Comparison of ENCODE assay signal across 22 cellular contexts in the genomic region with DNA sequence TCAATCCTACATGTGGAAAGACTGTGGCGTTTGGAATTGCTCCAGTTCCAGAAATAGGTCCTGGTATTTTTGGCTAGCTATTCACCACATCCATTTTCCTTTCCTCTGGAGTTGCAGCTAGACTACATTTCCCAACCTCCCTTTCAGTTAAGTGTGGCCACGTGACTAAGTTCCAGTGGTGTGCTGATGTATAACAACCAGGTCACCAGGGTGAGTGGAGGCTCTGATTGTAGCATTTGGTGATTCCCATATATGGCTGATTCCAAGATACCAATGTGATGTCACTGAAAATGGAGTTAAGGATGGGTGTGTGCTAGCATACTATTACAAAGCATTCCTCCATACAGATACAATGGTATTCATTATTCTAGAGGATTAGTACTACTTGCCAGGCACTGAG. TPM values are rescaled to one million over a fixed set of nuclear protein-coding genes. Genes with fewer than 3 reads are reported as not detected.
DNase-seq lines count a peak whose midpoint lies in the region; ATAC-seq, FAIRE-seq and TF ChIP-seq lines count a peak whose summit lies in the region.
"Had no signal": no experiment of that assay in that cellular context is flagged by ENCODE, and none has a peak within 500 bp of the region (broad histone marks: within the 10 kb centered on the region; RNA-seq: fewer than 3 reads in every experiment).

No MANE protein-coding gene starts in this region.

- H3K4ac ChIP-seq in H1 (replicated peaks; ENCODE audit: insufficient read length, low read depth, low read length) = no peak overlapping the region

- H3K4me3 Mint-ChIP-seq in GM23338 = no peak overlapping the region
- H3K4me3 Mint-ChIP-seq: CD8-positive, alpha-beta memory T cell had no signal

- H3K36me3 ChIP-seq in GM23338 (ENCODE audit: insufficient read depth) = no peaks in the 10 kb centered on the region
- no peaks in the 10 kb centered on the region for H3K36me3 ChIP-seq in H1 (ENCODE audit: control insufficient read depth in 2 of 4, insufficient read depth in 4 of 4, low read length in 3 of 4)

- no peak for TF ChIP-seq CTCF in GM23338 (conservative IDR thresholded peaks at IDR 0.05; ENCODE audit: low read depth in 2 of 2)
- TF ChIP-seq CTCF in H1 (IDR thresholded peaks at IDR 0.05; ENCODE audit: control extremely low read depth in 1 of 3, insufficient read depth in 1 of 3, low read depth in 1 of 3, low read length in 3 of 3) = no peak
- no peak for TF ChIP-seq CTCF in GM10248 (IDR thresholded peaks at IDR 0.05; ENCODE audit: control extremely low read depth, extremely low read depth, low read depth, missing control alignments)

- no peak overlapping the region for H2BK5ac ChIP-seq in H1 (ENCODE audit: low read depth, low read length)

- POLR2A ChIA-PET in H1 (lab: Charles Lee; ENCODE audit: partially characterized antibody) (no interaction called here), GM10248 (lab: Yijun Ruan, JAX) (no interaction called here)

- ATAC-seq in GM23338 = peak; percentile 81

- no peaks in the 10 kb centered on the region for H3K36me3 Mint-ChIP-seq in GM23338 (ENCODE audit: low read depth)
- H3K36me3 Mint-ChIP-seq: CD8-positive, alpha-beta memory T cell had no signal

- no peak for TF ChIP-seq EP300 in H1 (IDR thresholded peaks at IDR 0.05; ENCODE audit: borderline replicate concordance in 1 of 2, low read depth in 2 of 2, low read length in 2 of 2)

- no peak overlapping the region for H3K27ac Mint-ChIP-seq in GM23338
- H3K27ac Mint-ChIP-seq: CD8-positive, alpha-beta memory T cell had no signal

- no peak overlapping the region for H2BK20ac ChIP-seq in H1 (ENCODE audit: low read length)

- H3K9me2 ChIP-seq in GM23338 (ENCODE audit: insufficient read depth) = no peaks in the 10 kb centered on the region

- peak; percentile 81 for FAIRE-seq in H1 (lab: Jason Lieb, UNC)
- no peak for FAIRE-seq in urothelium cell line (lab: Jason Lieb, UNC)
- FAIRE-seq: H54 had no signal

- no peak for TF ChIP-seq POLR2A in H1 (IDR thresholded peaks at IDR 0.05; ENCODE audit: control extremely low read depth in 1 of 2, low read depth in 2 of 2, low read length in 2 of 2)

- no peak overlapping the region for H2BK15ac ChIP-seq in H1 (ENCODE audit: low read length)

- H4K20me1 ChIP-seq in GM23338 (replicated peaks; ENCODE audit: insufficient read depth) (no peaks in the 10 kb centered on the region), H1 (replicated peaks in 1 of 2; ENCODE audit: control insufficient read depth in 1 of 2, insufficient read depth in 2 of 2, low read length in 2 of 2) (no peaks in the 10 kb centered on the region)

- H3K23ac ChIP-seq in H1 (ENCODE audit: insufficient read length) = no peak overlapping the region

- no peak overlapping the region for H2BK12ac ChIP-seq in H1 (ENCODE audit: low read depth, low read length)

- H3K79me1 ChIP-seq in H1 (ENCODE audit: low read depth, low read length) = no peaks in the 10 kb centered on the region

- no peaks in the 10 kb centered on the region for H3K23me2 ChIP-seq in H1 (ENCODE audit: low read depth, low read length)

- no peaks in the 10 kb centered on the region for H3K4me1 Mint-ChIP-seq in GM23338
- H3K4me1 Mint-ChIP-seq: CD8-positive, alpha-beta memory T cell had no signal

- H3K27me3 Mint-ChIP-seq in GM23338 (ENCODE audit: insufficient read depth, low read depth, poor library complexity) = peaks cover 3% of the 10 kb centered on the region

- no peaks in the 10 kb centered on the region for H3F3A ChIP-seq in GM23338 (replicated peaks; ENCODE audit: low read depth)

- no peak overlapping the region for H3K56ac ChIP-seq in H1 (replicated peaks; ENCODE audit: insufficient read length, low read depth, low read length)

- no peak overlapping the region for H3K14ac ChIP-seq in H1 (ENCODE audit: insufficient read length)

- TF ChIP-seq RAD21 in H1 (IDR thresholded peaks at IDR 0.05 in 1 of 2, conservative IDR thresholded peaks at IDR 0.05 in 1 of 2; ENCODE audit: low read depth in 2 of 2, low read length in 2 of 2) = no peak

- CTCF ChIA-PET in H1 (lab: Charles Lee; ENCODE audit: partially characterized antibody) = interaction anchor here (0.9 to 2.7 kb wide), 4 partner anchors 13 to 122 kb away, joined by 3 to 12 read pairs (median 4); no protein-coding TSS in a partner anchor
- CTCF ChIA-PET in GM10248 (lab: Yijun Ruan, JAX) = interaction anchor here (1.3 kb wide), 1 partner anchor 8 kb away, joined by 3 read pairs; no protein-coding TSS in a partner anchor

- H4K5ac ChIP-seq in H1 (ENCODE audit: insufficient read length, low read depth, low read length) = no peak overlapping the region

- H2AK5ac ChIP-seq in H1 (ENCODE audit: low read depth, low read length) = no peak overlapping the region

- no peak overlapping the region for H4K91ac ChIP-seq in H1 (replicated peaks; ENCODE audit: insufficient read length, low read length)

- H3K4me2 ChIP-seq in GM23338 = no peak overlapping the region
- H3K4me2 ChIP-seq in H1 (ENCODE audit: insufficient read depth in 1 of 2, low read depth in 2 of 2, low read length in 2 of 2) = no peak overlapping the region

- H2AFZ ChIP-seq in GM23338 = no peak overlapping the region
- H2AFZ ChIP-seq in H1 (ENCODE audit: low read length) = no peak overlapping the region

- H3K27ac ChIP-seq in GM23338 (ENCODE audit: low read depth) = no peak overlapping the region
- H3K27ac ChIP-seq in H1 (ENCODE audit: low read depth, low read length) = no peak overlapping the region
- H3K27ac ChIP-seq: HL-60, RWPE1 had no signal

- no peak overlapping the region for H3K9ac ChIP-seq in H1 (replicated peaks in 1 of 4; ENCODE audit: extremely low read depth in 1 of 4, low read depth in 3 of 4, low read length in 3 of 4)

- 70% methylated on average over 2 of the region's 2 CpGs; no CpG with 5 or more reads in 1 of the 2 experiments for WGBS in H1 (ENCODE audit: extremely low coverage in 1 of 2, insufficient coverage in 1 of 2, insufficient read length in 1 of 2, insufficient replicate concordance in 2 of 2, low coverage in 1 of 2, low lambda C conversion rate in 2 of 2, missing lambda C conversion rate in 1 of 2), 2 experiments

- H3K27me3 ChIP-seq in GM23338 (ENCODE audit: insufficient read depth) = no peaks in the 10 kb centered on the region
- H3K27me3 ChIP-seq in H1 (replicated peaks in 1 of 4; ENCODE audit: control insufficient read depth in 3 of 4, extremely low read depth in 1 of 4, insufficient read depth in 3 of 4, low read length in 3 of 4) = no peaks in the 10 kb centered on the region

- H3K4me1 ChIP-seq in GM23338 (ENCODE audit: insufficient read depth) = no peaks in the 10 kb centered on the region
- H3K4me1 ChIP-seq in H1 (replicated peaks in 1 of 4; ENCODE audit: control insufficient read depth in 3 of 4, insufficient read depth in 4 of 4, low read length in 3 of 4) = no peaks in the 10 kb centered on the region; a peak in 1 of 7 replicates

- no peak overlapping the region for H4K8ac ChIP-seq in H1 (ENCODE audit: extremely low read depth, insufficient read depth, low read length)

- H3K18ac ChIP-seq in H1 (ENCODE audit: extremely low read depth, low read length) = no peak overlapping the region

- no peak overlapping the region for H2BK120ac ChIP-seq in H1 (replicated peaks; ENCODE audit: low read depth, low read length)

- H3K79me2 ChIP-seq in GM23338 (replicated peaks; ENCODE audit: insufficient read depth) (no peaks in the 10 kb centered on the region), H1 (ENCODE audit: control insufficient read depth in 1 of 2, insufficient read depth in 2 of 2, low read length in 2 of 2) (no peaks in the 10 kb centered on the region)

- H3K9me3 ChIP-seq in H1 (ENCODE audit: insufficient read depth in 2 of 2, low read depth in 1 of 2, low read length in 1 of 2) = peaks cover 3 to 4% of the 10 kb centered on the region in 2 experiments; a peak in 2 of 4 replicates

- no peak overlapping the region for H3K4me3 ChIP-seq in GM23338
- H3K4me3 ChIP-seq in H1 (ENCODE audit: extremely low read depth in 1 of 4, insufficient read depth in 2 of 4, low read depth in 3 of 4, low read length in 4 of 4) = no peak overlapping the region

- DNase-seq in GM23338 (ENCODE audit: low spot score) = peak; percentile 28
- DNase-seq in RKO (ENCODE audit: low spot score) = peak; percentile 51
- no peak for DNase-seq in H1 (ENCODE audit: low read depth in 1 of 2, low spot score in 2 of 2)
- peak; percentile 19 for DNase-seq in iPS-NIHi11 (ENCODE audit: low spot score)
- no peak for DNase-seq in urothelium cell line (ENCODE audit: low spot score)
- DNase-seq in putamen (ENCODE audit: low spot score) = no peak
- no peak for DNase-seq in GM10248 (ENCODE audit: extremely low spot score)
- DNase-seq: ACHN; C1 segment of cervical spinal cord; CD8-positive, alpha-beta memory T cell; DMS53; NCI-H1092 treated with DMSO at 0.1 percent for 48 hours; NCI-H146; NCI-H2029 treated with DMSO at 0.1 percent for 48 hours; NCI-H510A treated with DMSO at 0.1 percent for 48 hours; NCI-H774; OCI-M1; SIG-M5 had no signal

- H3K9me3 Mint-ChIP-seq in GM23338 = peaks cover 4% of the 10 kb centered on the region; the same call in 2 of the 3 replicates

TF ChIP-seq in H1, 55 proteins besides CTCF, POLR2A, EP300 and RAD21 (continues in another document):
- no peak for TF ChIP-seq TAF7 (optimal IDR thresholded peaks at IDR 0.05; ENCODE audit: borderline replicate concordance, low read depth, low read length)

RNA-seq across cellular contexts. Expression of gene STK35, which starts 49.7 kb away (rescaled TPM):
- total RNA-seq in GM23338 (2014; rRNA removed; shearing (Covaris generic)) = 51.4 and 59.7 TPM in 2 replicates
- 14.2 and 15.9 TPM in 2 replicates for polyA plus RNA-seq in GM23338 (2016; fragmentation: Nextera tagmentation; extraction: Ambion mirVana)
- 45.0 and 47.3 TPM in 2 replicates for total RNA-seq in H1 (2021; fragmentation: NEBNext Ultra II Directional; extraction: Animal tissue kit (Norgen Biotek cat#: 25700))
- 24.9 and 26.8 TPM in 2 replicates for polyA plus RNA-seq in H1 (2011; rRNA removed)
- 19.2 TPM for polyA plus RNA-seq in H1 (2011; cell fraction: cytosol; rRNA removed)
- 21.3 TPM for polyA plus RNA-seq in H1 (2011; cell fraction: nucleus; rRNA removed)
- polyA plus RNA-seq in H1 (2012, experiment 1 of 2) = 21.0 to 22.9 TPM (median 22.4 TPM) in 4 replicates
- 28.1 TPM for polyA plus RNA-seq in H1 (2012, experiment 2 of 2)
- polyA plus RNA-seq in H1 (2013, experiment 1 of 2) = 22.1 TPM
- polyA plus RNA-seq in H1 (2013, experiment 2 of 2) = 22.8 TPM
- polyA minus RNA-seq in H1 (2011; rRNA and poly(A)+ RNA removed) = 41.9 and 52.8 TPM in 2 replicates
- 25.0 TPM for polyA minus RNA-seq in H1 (2011; cell fraction: cytosol; rRNA and poly(A)+ RNA removed)
- 17.1 TPM for polyA minus RNA-seq in H1 (2011; cell fraction: nucleus; rRNA and poly(A)+ RNA removed)

RNA-seq across cellular contexts. Expression of gene PDYN, which starts 58.1 kb away (rescaled TPM):
- 0.24 and 0.47 TPM in 2 replicates for total RNA-seq in GM23338 (2014; rRNA removed; shearing (Covaris generic))
- polyA plus RNA-seq in GM23338 (2016; fragmentation: Nextera tagmentation; extraction: Ambion mirVana) = 0.21 and 0.33 TPM in 2 replicates
- 0.54 and 0.63 TPM in 2 replicates for total RNA-seq in H1 (2021; fragmentation: NEBNext Ultra II Directional; extraction: Animal tissue kit (Norgen Biotek cat#: 25700))
- polyA plus RNA-seq in H1 (2011; rRNA removed) = 0.46 and 0.60 TPM in 2 replicates
- 0.56 TPM for polyA plus RNA-seq in H1 (2011; cell fraction: cytosol; rRNA removed)
- polyA plus RNA-seq in H1 (2011; cell fraction: nucleus; rRNA removed) = 0.40 TPM
- 0.43 to 0.94 TPM (median 0.65 TPM) in 4 replicates for polyA plus RNA-seq in H1 (2012, experiment 1 of 2)
- polyA plus RNA-seq in H1 (2012, experiment 2 of 2) = 0.35 TPM
- polyA plus RNA-seq in H1 (2013, experiment 1 of 2) = 0.36 TPM
- polyA plus RNA-seq in H1 (2013, experiment 2 of 2) = 0.53 TPM
- 0.41 and 0.71 TPM in 2 replicates for polyA minus RNA-seq in H1 (2011; rRNA and poly(A)+ RNA removed)
- polyA minus RNA-seq in H1 (2011; cell fraction: cytosol; rRNA and poly(A)+ RNA removed) = 0.44 TPM
- polyA minus RNA-seq in H1 (2011; cell fraction: nucleus; rRNA and poly(A)+ RNA removed) = 0.60 TPM
- total RNA-seq: CD8-positive, alpha-beta memory T cell; HT1080 had no signal
- polyA plus RNA-seq: CD8-positive, alpha-beta memory T cell had no signal

Comparison
In these comparisons a context has a peak if more than half of its experiments do, and no peak if none do; other contexts are left out.
1. DNase-seq: peak in GM23338 (single experiment), RKO (single experiment) and iPS-NIHi11 (single experiment); none in H1 (0 of 2), urothelium cell line (single experiment), putamen (single experiment) and GM10248 (single experiment).